1 cellular context compared by ENCODE assay signal in the genomic region with DNA sequence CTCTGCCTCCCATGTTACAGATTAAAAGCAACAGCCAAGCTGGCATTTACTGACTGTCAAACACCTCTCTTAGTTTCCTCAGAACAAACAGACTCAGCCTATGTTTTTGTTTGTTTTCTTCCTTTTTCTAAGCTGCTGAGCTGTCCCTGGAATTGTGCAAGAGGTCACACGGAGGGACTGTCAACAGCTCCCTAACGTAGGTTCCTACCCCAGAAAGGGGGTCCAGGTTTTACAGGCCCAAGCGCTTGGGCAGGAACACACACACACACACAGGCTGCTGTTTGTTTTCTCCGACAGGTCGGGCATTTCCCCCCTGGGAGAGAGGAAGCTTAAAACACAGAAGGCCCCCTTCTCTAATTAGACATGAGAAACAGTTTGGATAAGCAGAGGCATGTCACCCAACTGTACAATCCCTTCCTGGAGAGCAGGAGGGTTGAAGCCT.
TF ChIP-seq lines count a peak whose summit lies in the region.

No MANE protein-coding gene starts in this region.

TF ChIP-seq in HepG2, 621 proteins besides CTCF, POLR2A, EP300 and RAD21 (continued from another document and continues in another):
- TF ChIP-seq ZNF441 (CRISPR knock-in tag; IDR thresholded peaks at IDR 0.05; ENCODE audit: borderline replicate concordance): peak; percentile 74; the same call in 1 of the 2 replicates
- TF ChIP-seq, protein P1, sequence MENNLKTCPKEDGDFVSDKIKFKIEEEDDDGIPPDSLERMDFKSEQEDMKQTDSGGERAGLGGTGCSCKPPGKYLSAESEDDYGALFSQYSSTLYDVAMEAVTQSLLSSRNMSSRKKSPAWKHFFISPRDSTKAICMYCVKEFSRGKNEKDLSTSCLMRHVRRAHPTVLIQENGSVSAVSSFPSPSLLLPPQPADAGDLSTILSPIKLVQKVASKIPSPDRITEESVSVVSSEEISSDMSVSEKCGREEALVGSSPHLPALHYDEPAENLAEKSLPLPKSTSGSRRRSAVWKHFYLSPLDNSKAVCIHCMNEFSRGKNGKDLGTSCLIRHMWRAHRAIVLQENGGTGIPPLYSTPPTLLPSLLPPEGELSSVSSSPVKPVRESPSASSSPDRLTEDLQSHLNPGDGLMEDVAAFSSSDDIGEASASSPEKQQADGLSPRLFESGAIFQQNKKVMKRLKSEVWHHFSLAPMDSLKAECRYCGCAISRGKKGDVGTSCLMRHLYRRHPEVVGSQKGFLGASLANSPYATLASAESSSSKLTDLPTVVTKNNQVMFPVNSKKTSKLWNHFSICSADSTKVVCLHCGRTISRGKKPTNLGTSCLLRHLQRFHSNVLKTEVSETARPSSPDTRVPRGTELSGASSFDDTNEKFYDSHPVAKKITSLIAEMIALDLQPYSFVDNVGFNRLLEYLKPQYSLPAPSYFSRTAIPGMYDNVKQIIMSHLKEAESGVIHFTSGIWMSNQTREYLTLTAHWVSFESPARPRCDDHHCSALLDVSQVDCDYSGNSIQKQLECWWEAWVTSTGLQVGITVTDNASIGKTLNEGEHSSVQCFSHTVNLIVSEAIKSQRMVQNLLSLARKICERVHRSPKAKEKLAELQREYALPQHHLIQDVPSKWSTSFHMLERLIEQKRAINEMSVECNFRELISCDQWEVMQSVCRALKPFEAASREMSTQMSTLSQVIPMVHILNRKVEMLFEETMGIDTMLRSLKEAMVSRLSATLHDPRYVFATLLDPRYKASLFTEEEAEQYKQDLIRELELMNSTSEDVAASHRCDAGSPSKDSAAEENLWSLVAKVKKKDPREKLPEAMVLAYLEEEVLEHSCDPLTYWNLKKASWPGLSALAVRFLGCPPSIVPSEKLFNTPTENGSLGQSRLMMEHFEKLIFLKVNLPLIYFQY (CRISPR knock-in tag; IDR thresholded peaks at IDR 0.05; ENCODE audit: borderline replicate concordance): peak; percentile 78
- TF ChIP-seq, protein P2, sequence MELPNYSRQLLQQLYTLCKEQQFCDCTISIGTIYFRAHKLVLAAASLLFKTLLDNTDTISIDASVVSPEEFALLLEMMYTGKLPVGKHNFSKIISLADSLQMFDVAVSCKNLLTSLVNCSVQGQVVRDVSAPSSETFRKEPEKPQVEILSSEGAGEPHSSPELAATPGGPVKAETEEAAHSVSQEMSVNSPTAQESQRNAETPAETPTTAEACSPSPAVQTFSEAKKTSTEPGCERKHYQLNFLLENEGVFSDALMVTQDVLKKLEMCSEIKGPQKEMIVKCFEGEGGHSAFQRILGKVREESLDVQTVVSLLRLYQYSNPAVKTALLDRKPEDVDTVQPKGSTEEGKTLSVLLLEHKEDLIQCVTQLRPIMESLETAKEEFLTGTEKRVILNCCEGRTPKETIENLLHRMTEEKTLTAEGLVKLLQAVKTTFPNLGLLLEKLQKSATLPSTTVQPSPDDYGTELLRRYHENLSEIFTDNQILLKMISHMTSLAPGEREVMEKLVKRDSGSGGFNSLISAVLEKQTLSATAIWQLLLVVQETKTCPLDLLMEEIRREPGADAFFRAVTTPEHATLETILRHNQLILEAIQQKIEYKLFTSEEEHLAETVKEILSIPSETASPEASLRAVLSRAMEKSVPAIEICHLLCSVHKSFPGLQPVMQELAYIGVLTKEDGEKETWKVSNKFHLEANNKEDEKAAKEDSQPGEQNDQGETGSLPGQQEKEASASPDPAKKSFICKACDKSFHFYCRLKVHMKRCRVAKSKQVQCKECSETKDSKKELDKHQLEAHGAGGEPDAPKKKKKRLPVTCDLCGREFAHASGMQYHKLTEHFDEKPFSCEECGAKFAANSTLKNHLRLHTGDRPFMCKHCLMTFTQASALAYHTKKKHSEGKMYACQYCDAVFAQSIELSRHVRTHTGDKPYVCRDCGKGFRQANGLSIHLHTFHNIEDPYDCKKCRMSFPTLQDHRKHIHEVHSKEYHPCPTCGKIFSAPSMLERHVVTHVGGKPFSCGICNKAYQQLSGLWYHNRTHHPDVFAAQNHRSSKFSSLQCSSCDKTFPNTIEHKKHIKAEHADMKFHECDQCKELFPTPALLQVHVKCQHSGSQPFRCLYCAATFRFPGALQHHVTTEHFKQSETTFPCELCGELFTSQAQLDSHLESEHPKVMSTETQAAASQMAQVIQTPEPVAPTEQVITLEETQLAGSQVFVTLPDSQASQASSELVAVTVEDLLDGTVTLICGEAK (IDR thresholded peaks at IDR 0.05): no peak
- TF ChIP-seq, protein P2 (CRISPR knock-in tag; IDR thresholded peaks at IDR 0.05): peak; percentile 71; the same call in 1 of the 2 replicates
- TF ChIP-seq, protein P3, sequence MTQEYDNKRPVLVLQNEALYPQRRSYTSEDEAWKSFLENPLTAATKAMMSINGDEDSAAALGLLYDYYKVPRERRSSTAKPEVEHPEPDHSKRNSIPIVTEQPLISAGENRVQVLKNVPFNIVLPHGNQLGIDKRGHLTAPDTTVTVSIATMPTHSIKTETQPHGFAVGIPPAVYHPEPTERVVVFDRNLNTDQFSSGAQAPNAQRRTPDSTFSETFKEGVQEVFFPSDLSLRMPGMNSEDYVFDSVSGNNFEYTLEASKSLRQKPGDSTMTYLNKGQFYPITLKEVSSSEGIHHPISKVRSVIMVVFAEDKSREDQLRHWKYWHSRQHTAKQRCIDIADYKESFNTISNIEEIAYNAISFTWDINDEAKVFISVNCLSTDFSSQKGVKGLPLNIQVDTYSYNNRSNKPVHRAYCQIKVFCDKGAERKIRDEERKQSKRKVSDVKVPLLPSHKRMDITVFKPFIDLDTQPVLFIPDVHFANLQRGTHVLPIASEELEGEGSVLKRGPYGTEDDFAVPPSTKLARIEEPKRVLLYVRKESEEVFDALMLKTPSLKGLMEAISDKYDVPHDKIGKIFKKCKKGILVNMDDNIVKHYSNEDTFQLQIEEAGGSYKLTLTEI (CRISPR knock-in tag; conservative IDR thresholded peaks at IDR 0.05): no peak
- peak; percentile 98 for TF ChIP-seq HDAC2 (CRISPR knock-in tag; IDR thresholded peaks at IDR 0.05)
- TF ChIP-seq ZNF546 (CRISPR knock-in tag; conservative IDR thresholded peaks at IDR 0.05): no peak
- TF ChIP-seq KDM5B (CRISPR knock-in tag; IDR thresholded peaks at IDR 0.05; ENCODE audit: borderline replicate concordance): peak; percentile 51; the same call in 1 of the 2 replicates
- peak; percentile 98 for TF ChIP-seq RCOR2 (CRISPR knock-in tag; IDR thresholded peaks at IDR 0.05)
- TF ChIP-seq PHF5A (CRISPR knock-in tag; IDR thresholded peaks at IDR 0.05; ENCODE audit: low read depth, unreplicated experiment): no peak
- TF ChIP-seq NR2F6 (IDR thresholded peaks at IDR 0.05): peak; percentile 99
- peak; percentile 99 for TF ChIP-seq NR2F6 (CRISPR knock-in tag; IDR thresholded peaks at IDR 0.05)
- TF ChIP-seq ZMYM3 (CRISPR knock-in tag; IDR thresholded peaks at IDR 0.05): peak; percentile 93
- peak; percentile 84 for TF ChIP-seq ARNT2 (CRISPR knock-in tag; IDR thresholded peaks at IDR 0.05; ENCODE audit: low read depth)
- peak; percentile 80 for TF ChIP-seq ZNF263 (CRISPR knock-in tag; IDR thresholded peaks at IDR 0.05)
- no peak; the same call in 2 of the 3 replicates for TF ChIP-seq MXI1 (IDR thresholded peaks at IDR 0.05; ENCODE audit: borderline replicate concordance, low read depth, low read length)
- peak; percentile 47; the same call in 1 of the 2 replicates for TF ChIP-seq BHLHE40 (IDR thresholded peaks at IDR 0.05; ENCODE audit: low read length)
- TF ChIP-seq ZNF556 (CRISPR knock-in tag; IDR thresholded peaks at IDR 0.05; ENCODE audit: borderline replicate concordance): peak; percentile 92
- TF ChIP-seq MAFK (conservative IDR thresholded peaks at IDR 0.05 in 1 of 2, IDR thresholded peaks at IDR 0.05 in 1 of 2; ENCODE audit: low read length in 2 of 2): peak; percentile 49 to 53; a peak in 3 of 4 replicates
- no peak; the same call in 1 of the 2 replicates for TF ChIP-seq SIN3B (IDR thresholded peaks at IDR 0.05; ENCODE audit: low read length)
- TF ChIP-seq ZNF749 (CRISPR knock-in tag; IDR thresholded peaks at IDR 0.05; ENCODE audit: borderline replicate concordance): peak; percentile 52; the same call in 1 of the 2 replicates
- TF ChIP-seq, protein P4, sequence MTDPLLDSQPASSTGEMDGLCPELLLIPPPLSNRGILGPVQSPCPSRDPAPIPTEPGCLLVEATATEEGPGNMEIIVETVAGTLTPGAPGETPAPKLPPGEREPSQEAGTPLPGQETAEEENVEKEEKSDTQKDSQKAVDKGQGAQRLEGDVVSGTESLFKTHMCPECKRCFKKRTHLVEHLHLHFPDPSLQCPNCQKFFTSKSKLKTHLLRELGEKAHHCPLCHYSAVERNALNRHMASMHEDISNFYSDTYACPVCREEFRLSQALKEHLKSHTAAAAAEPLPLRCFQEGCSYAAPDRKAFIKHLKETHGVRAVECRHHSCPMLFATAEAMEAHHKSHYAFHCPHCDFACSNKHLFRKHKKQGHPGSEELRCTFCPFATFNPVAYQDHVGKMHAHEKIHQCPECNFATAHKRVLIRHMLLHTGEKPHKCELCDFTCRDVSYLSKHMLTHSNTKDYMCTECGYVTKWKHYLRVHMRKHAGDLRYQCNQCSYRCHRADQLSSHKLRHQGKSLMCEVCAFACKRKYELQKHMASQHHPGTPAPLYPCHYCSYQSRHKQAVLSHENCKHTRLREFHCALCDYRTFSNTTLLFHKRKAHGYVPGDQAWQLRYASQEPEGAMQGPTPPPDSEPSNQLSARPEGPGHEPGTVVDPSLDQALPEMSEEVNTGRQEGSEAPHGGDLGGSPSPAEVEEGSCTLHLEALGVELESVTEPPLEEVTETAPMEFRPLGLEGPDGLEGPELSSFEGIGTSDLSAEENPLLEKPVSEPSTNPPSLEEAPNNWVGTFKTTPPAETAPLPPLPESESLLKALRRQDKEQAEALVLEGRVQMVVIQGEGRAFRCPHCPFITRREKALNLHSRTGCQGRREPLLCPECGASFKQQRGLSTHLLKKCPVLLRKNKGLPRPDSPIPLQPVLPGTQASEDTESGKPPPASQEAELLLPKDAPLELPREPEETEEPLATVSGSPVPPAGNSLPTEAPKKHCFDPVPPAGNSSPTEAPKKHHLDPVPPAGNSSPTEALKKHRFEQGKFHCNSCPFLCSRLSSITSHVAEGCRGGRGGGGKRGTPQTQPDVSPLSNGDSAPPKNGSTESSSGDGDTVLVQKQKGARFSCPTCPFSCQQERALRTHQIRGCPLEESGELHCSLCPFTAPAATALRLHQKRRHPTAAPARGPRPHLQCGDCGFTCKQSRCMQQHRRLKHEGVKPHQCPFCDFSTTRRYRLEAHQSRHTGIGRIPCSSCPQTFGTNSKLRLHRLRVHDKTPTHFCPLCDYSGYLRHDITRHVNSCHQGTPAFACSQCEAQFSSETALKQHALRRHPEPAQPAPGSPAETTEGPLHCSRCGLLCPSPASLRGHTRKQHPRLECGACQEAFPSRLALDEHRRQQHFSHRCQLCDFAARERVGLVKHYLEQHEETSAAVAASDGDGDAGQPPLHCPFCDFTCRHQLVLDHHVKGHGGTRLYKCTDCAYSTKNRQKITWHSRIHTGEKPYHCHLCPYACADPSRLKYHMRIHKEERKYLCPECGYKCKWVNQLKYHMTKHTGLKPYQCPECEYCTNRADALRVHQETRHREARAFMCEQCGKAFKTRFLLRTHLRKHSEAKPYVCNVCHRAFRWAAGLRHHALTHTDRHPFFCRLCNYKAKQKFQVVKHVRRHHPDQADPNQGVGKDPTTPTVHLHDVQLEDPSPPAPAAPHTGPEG (CRISPR knock-in tag; IDR thresholded peaks at IDR 0.05): peak; percentile 88
- no peak for TF ChIP-seq PREB (CRISPR knock-in tag; IDR thresholded peaks at IDR 0.05)
- no peak; the same call in 1 of the 2 replicates for TF ChIP-seq ZBTB37 (CRISPR knock-in tag; IDR thresholded peaks at IDR 0.05)
- peak; percentile 100 for TF ChIP-seq FOXO1 (CRISPR knock-in tag; IDR thresholded peaks at IDR 0.05)
- no peak for TF ChIP-seq GZF1 (CRISPR knock-in tag; IDR thresholded peaks at IDR 0.05)
- peak; percentile 90 for TF ChIP-seq TBX3 (IDR thresholded peaks at IDR 0.05; ENCODE audit: borderline replicate concordance)
- TF ChIP-seq ELF4 (CRISPR knock-in tag; IDR thresholded peaks at IDR 0.05; ENCODE audit: borderline replicate concordance): 0 out of 2 replicates have a peak, but pooled peaks have one; percentile 26
